In genomic region chr4:121684016-121684415, GRCh38 we compare ENCODE assay signal across 27 cellular contexts.
"Had no signal": no experiment of that assay in that cellular context is flagged by ENCODE, and none has a peak within 500 bp of the region (broad histone marks: within the 10 kb centered on the region; RNA-seq: fewer than 3 reads in every experiment).

No MANE protein-coding gene starts in this region.

- H3K27me3 ChIP-seq: ascending aorta, cardiac muscle cell had no signal

- H3K4me3 ChIP-seq: ascending aorta, cardiac muscle cell had no signal

- H3K27ac ChIP-seq: ascending aorta, cardiac muscle cell, RWPE1, WERI-Rb-1 had no signal

- H3K9me3 ChIP-seq: ascending aorta had no signal

- ATAC-seq: activated CD8-positive, alpha-beta T cell treated with anti-CD3 and anti-CD28 coated beads for 36 hours; activated T-cell treated with anti-CD3 and anti-CD28 coated beads, Interleukin-2, amount 50 U/mL, for 72 hours; activated T-helper 17 cell treated with anti-CD3 and anti-CD28 coated beads, Interleukin-2, amount 50 U/mL, for 72 hours; PC-3; Right ventricle myocardium inferior had no signal

- DNase-seq: activated CD4-positive, alpha-beta T cell treated with anti-CD3 and anti-CD28 coated beads, Interleukin-2, amount 50 U/mL, for 4 hours; activated CD8-positive, alpha-beta T cell treated with anti-CD3 and anti-CD28 coated beads for 36 hours; activated effector memory CD4-positive, alpha-beta T cell treated with anti-CD3 and anti-CD28 coated beads, Interleukin-2, amount 50 U/mL, for 16 hours; activated naive CD4-positive, alpha-beta T cell; activated naive CD4-positive, alpha-beta T cell treated with anti-CD3 and anti-CD28 coated beads, Interleukin-2, amount 50 U/mL, for 16 hours; activated naive CD8-positive, alpha-beta T cell treated with anti-CD3 and anti-CD28 coated beads for 36 hours; activated T-cell treated with anti-CD3 and anti-CD28 coated beads, Interleukin-2, amount 50 U/mL, for 1 hour; activated T-cell treated with anti-CD3 and anti-CD28 coated beads, Interleukin-2, amount 50 U/mL, for 72 hours; amygdala; NCI-H1048; NCI-H1105 treated with DMSO at 0.1 percent for 48 hours; NCI-H1436; NCI-H1694; NCI-H1930; NCI-H2081 treated with DMSO at 0.1 percent for 48 hours; NCI-H226; NCI-H446 treated with DMSO at 0.1 percent for 48 hours; NCI-H524; PC-3; SIG-M5; T1000; WERI-Rb-1 had no signal
